In genomic region chr2:69815717-69816116, GRCh38 we compare ENCODE assay signal across 22 cellular contexts. TPM values are rescaled to one million over a fixed set of nuclear protein-coding genes. Genes with fewer than 3 reads are reported as not detected.
A peak's percentile ranks its signal among the peaks of the same experiment; 100 is the strongest.
DNase-seq lines count a peak whose midpoint lies in the region; ATAC-seq and TF ChIP-seq lines count a peak whose summit lies in the region.
"Had no signal": no experiment of that assay in that cellular context is flagged by ENCODE, and none has a peak within 500 bp of the region (broad histone marks: within the 10 kb centered on the region; RNA-seq: fewer than 3 reads in every experiment).

No MANE protein-coding gene starts in this region.

- H3K9me2 ChIP-seq in hepatocyte (replicated peaks; ENCODE audit: insufficient read depth), result no peaks in the 10 kb centered on the region

- H3K4me2 ChIP-seq in hepatocyte, result no peak overlapping the region
- H3K4me2 ChIP-seq: neural progenitor cell had no signal

- 71% methylated on average over 1 of the region's 1 CpG for WGBS in hepatocyte (ENCODE audit: low lambda C conversion rate, missing lambda C conversion rate)

- H4K20me1 ChIP-seq in hepatocyte (ENCODE audit: insufficient read depth, poor library complexity, severe bottlenecking), result no peaks in the 10 kb centered on the region

- DNase-seq in EL (peak; percentile 13), NB4 (ENCODE audit: low read depth) (peak; percentile 63), hepatocyte (ENCODE audit: low spot score) (no peak), renal cortical epithelial cell (ENCODE audit: low read depth) (peak; percentile 58), midbrain (lab: John Stamatoyannopoulos, UW) (no peak), SHP77 treated with DMSO at 0.1 percent for 48 hours (lab: John Stamatoyannopoulos, UW) (no peak)
- DNase-seq: activated CD4-positive, alpha-beta T cell treated with anti-CD3 and anti-CD28 coated beads, Interleukin-2, amount 10 ng/mL, durations not matched to agents 7 days and 5 days; activated naive CD4-positive, alpha-beta T cell; activated T-cell treated with anti-CD3 and anti-CD28 coated beads, Interleukin-2, amount 50 U/mL, for 4 hours; HCEC 1CT; islet precursor cell; KG1; NCI-H146; NCI-H446; right lobe of liver; stimulated activated CD4-positive, alpha-beta T cell treated with anti-CD3 and anti-CD28 coated beads, Interleukin-4, amount 100 ng/mL, for 4 hours; T-helper 9 cell; WERI-Rb-1 had no signal

- no peak overlapping the region for H2AFZ ChIP-seq in hepatocyte
- H2AFZ ChIP-seq: neural progenitor cell had no signal

- H3K9me3 ChIP-seq in hepatocyte (ENCODE audit: low read depth), result no peaks in the 10 kb centered on the region
- H3K9me3 ChIP-seq: right lobe of liver had no signal

- H3K4me1 ChIP-seq in hepatocyte (ENCODE audit: insufficient read depth), result peaks cover 5% of the 10 kb centered on the region
- H3K4me1 ChIP-seq: neural progenitor cell had no signal

- H3K27ac ChIP-seq in hepatocyte, result peak overlapping the region; percentile 33
- H3K27ac ChIP-seq: epithelial cell of prostate, neural progenitor cell, WERI-Rb-1 had no signal

- no peaks in the 10 kb centered on the region for H3K79me2 ChIP-seq in hepatocyte

- no peak overlapping the region for H3K4me3 ChIP-seq in NB4 (ENCODE audit: low read depth, low read length)
- H3K4me3 ChIP-seq in hepatocyte, result no peak overlapping the region
- H3K4me3 ChIP-seq: neural progenitor cell, right lobe of liver had no signal

- no peak for TF ChIP-seq CTCF in NB4 (IDR thresholded peaks at IDR 0.05; ENCODE audit: low read depth, low read length)
- TF ChIP-seq CTCF in hepatocyte (IDR thresholded peaks at IDR 0.05; ENCODE audit: poor library complexity), result no peak

- TF ChIP-seq POLR2A in NB4 (IDR thresholded peaks at IDR 0.05; ENCODE audit: extremely low read depth, insufficient read length), result no peak

- no peaks in the 10 kb centered on the region for H3K36me3 ChIP-seq in hepatocyte (replicated peaks; ENCODE audit: insufficient read depth, low read depth)
- H3K36me3 ChIP-seq: neural progenitor cell, WERI-Rb-1 had no signal

- no peak for ATAC-seq in GM18498 (IDR thresholded peaks at IDR 0.05; ENCODE audit: unreplicated experiment)
- ATAC-seq: activated T-cell treated with anti-CD3 and anti-CD28 coated beads, Interleukin-2, amount 50 U/mL, for 4 hours; stimulated activated memory B cell treated with anti-CD40 and anti-IgM and Interleukin-4, amounts not matched to agents 10 μg/mL and 1 μg/mL and 100 μg/mL, for 72 hours had no signal

- no peaks in the 10 kb centered on the region for H3K27me3 ChIP-seq in hepatocyte
- H3K27me3 ChIP-seq: neural progenitor cell, right lobe of liver had no signal

RNA-seq across cellular contexts. Expression of gene GMCL1, which starts 13.7 kb away (rescaled TPM):
- total RNA-seq in hepatocyte (18.1 and 22.5 TPM in 2 replicates), renal cortical epithelial cell (4.9 and 22.7 TPM in 2 replicates)
- polyA plus RNA-seq in hepatocyte, result 17.9 and 18.8 TPM in 2 replicates

Comparison
In these comparisons a context has a peak if more than half of its experiments do, and no peak if none do; other contexts are left out.
1. DNase-seq: peak in EL (single experiment), NB4 (single experiment) and renal cortical epithelial cell (single experiment); none in hepatocyte (single experiment), midbrain (single experiment) and SHP77 treated with DMSO at 0.1 percent for 48 hours (single experiment).